In the genomic region with DNA sequence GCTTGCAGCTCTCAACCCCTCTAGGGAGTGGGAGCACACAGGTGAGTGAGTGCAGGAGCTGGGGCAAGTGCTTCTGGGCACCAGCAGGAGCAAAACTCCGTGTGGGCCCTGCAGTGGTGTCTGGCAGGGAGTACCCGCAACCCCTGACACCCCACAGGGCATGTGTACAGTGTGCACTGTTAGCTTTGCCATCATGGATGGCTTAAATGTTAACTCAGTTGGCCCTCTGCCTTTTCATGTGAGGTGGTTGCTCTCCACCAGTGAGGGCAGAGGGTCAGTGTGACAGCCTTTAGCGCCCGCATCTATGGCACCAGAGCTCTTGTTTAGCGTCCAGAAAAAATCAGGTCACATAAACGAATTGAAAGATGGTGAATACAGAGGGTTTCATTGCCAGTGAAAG, we compare ENCODE assay signal across 36 cellular contexts.
"Had no signal": no experiment of that assay in that cellular context is flagged by ENCODE, and none has a peak within 500 bp of the region (broad histone marks: within the 10 kb centered on the region; RNA-seq: fewer than 3 reads in every experiment).

No MANE protein-coding gene starts in this region.

- H3K27ac ChIP-seq: body of pancreas, esophagus squamous epithelium, gastroesophageal sphincter, WERI-Rb-1 had no signal

- DNase-seq: activated B cell treated with CpG ODN at 0.5 μM for 24 hours; activated CD4-positive, alpha-beta T cell treated with anti-CD3 and anti-CD28 coated beads for 48 hours; activated CD4-positive, alpha-beta T cell treated with anti-CD3 and anti-CD28 coated beads, Interleukin-2, amount 50 U/mL, for 1 hour; activated CD4-positive, alpha-beta T cell treated with anti-CD3 and anti-CD28 coated beads, Interleukin-2, amount 50 U/mL, for 48 hours; activated CD8-positive, alpha-beta memory T cell treated with anti-CD3 and anti-CD28 coated beads, Interleukin-2, amount 10 ng/mL, durations not matched to agents 7 days and 5 days; activated CD8-positive, alpha-beta memory T cell treated with anti-CD3 and anti-CD28 coated beads, Interleukin-2, amount 50 U/mL, for 4 hours; activated CD8-positive, alpha-beta T cell treated with anti-CD3 and anti-CD28 coated beads for 36 hours; activated effector memory CD4-positive, alpha-beta T cell treated with anti-CD3 and anti-CD28 coated beads, Interleukin-2, amount 50 U/mL, for 16 hours; activated naive CD4-positive, alpha-beta T cell treated with anti-CD3 and anti-CD28 coated beads for 36 hours; activated naive CD8-positive, alpha-beta T cell treated with anti-CD3 and anti-CD28 coated beads for 36 hours; activated naive CD8-positive, alpha-beta T cell treated with anti-CD3 and anti-CD28 coated beads, Interleukin-2, amount 50 U/mL, for 24 hours; activated T-cell treated with anti-CD3 and anti-CD28 coated beads, Interleukin-2, amount 50 U/mL, for 1 hour; activated T-cell treated with anti-CD3 and anti-CD28 coated beads, Interleukin-2, amount 50 U/mL, for 48 hours; adrenal gland; amygdala; aorta; body of pancreas; caudate nucleus; cortex of kidney; dermis blood vessel endothelial cell; effector CD4-positive, alpha-beta T cell; effector memory CD8-positive, alpha-beta T cell; erythroblast; esophagus squamous epithelium; foreskin melanocyte; T-helper 1 cell; T-helper 17 cell; T1000; WERI-Rb-1 had no signal

- H3K9me3 Mint-ChIP-seq: activated naive CD4-positive, alpha-beta T cell treated with anti-CD3 and anti-CD28 coated beads, Interleukin-2, amount 50 U/mL, for 24 hours; activated naive CD8-positive, alpha-beta T cell treated with anti-CD3 and anti-CD28 coated beads for 36 hours; activated T-helper 1 cell treated with anti-CD3 and anti-CD28 coated beads, Interleukin-12 subunit alpha, Interleukin-12 subunit beta, Interleukin-2, Interleukin-4 antibody, amounts not matched to agents 30 ng/mL and 10 ng/mL and 1 ng/mL, durations not matched to agents 14 hours and 24 hours and 36 hours; activated T-helper 2 cell treated with anti-CD3 and anti-CD28 coated beads, Interferon-gamma antibody, Interleukin-2, Interleukin-4, amounts not matched to agents 10 μg/mL and 5 μg/mL and 100 μg/mL, durations not matched to agents 14 hours and 24 hours and 36 hours; effector memory CD8-positive, alpha-beta T cell had no signal

- H3K4me3 ChIP-seq: adrenal gland, body of pancreas, esophagus squamous epithelium, gastroesophageal sphincter had no signal

- FAIRE-seq: colon had no signal

- ATAC-seq: activated CD4-positive, CD25-positive, alpha-beta regulatory T cell treated with anti-CD3 and anti-CD28 coated beads, Interleukin-2, amount 50 U/mL, for 24 hours; activated CD8-positive, alpha-beta memory T cell treated with anti-CD3 and anti-CD28 coated beads, Interleukin-2, amount 10 ng/mL, durations not matched to agents 7 days and 5 days; activated CD8-positive, alpha-beta T cell treated with anti-CD3 and anti-CD28 coated beads for 36 hours; activated naive CD8-positive, alpha-beta T cell treated with anti-CD3 and anti-CD28 coated beads, Interleukin-2, amount 50 U/mL, for 24 hours; body of pancreas; effector memory CD8-positive, alpha-beta T cell; gastroesophageal sphincter; T-helper 17 cell had no signal

- H3K36me3 ChIP-seq: WERI-Rb-1 had no signal

- H3K4me1 ChIP-seq: adrenal gland, body of pancreas, gastroesophageal sphincter had no signal

- H3K4me1 Mint-ChIP-seq: activated CD8-positive, alpha-beta memory T cell treated with anti-CD3 and anti-CD28 coated beads, Interleukin-2, amount 10 ng/mL, durations not matched to agents 7 days and 5 days; activated naive CD4-positive, alpha-beta T cell treated with anti-CD3 and anti-CD28 coated beads, Interleukin-2, amount 50 U/mL, for 24 hours; activated naive CD8-positive, alpha-beta T cell treated with anti-CD3 and anti-CD28 coated beads for 36 hours; activated naive CD8-positive, alpha-beta T cell treated with anti-CD3 and anti-CD28 coated beads, Interleukin-2, amount 50 U/mL, for 24 hours; T-helper 17 cell had no signal

- H3K9me3 ChIP-seq: adrenal gland, esophagus squamous epithelium, gastroesophageal sphincter had no signal

- H3K27me3 ChIP-seq: adrenal gland, body of pancreas, esophagus squamous epithelium, gastroesophageal sphincter had no signal

- H3K4me3 Mint-ChIP-seq: activated B cell treated with CpG ODN at 0.5 μM for 24 hours; activated CD8-positive, alpha-beta memory T cell treated with anti-CD3 and anti-CD28 coated beads, Interleukin-2, amount 10 ng/mL, durations not matched to agents 7 days and 5 days; activated CD8-positive, alpha-beta T cell treated with anti-CD3 and anti-CD28 coated beads for 36 hours; activated naive CD4-positive, alpha-beta T cell treated with anti-CD3 and anti-CD28 coated beads for 36 hours; activated naive CD4-positive, alpha-beta T cell treated with anti-CD3 and anti-CD28 coated beads, Interleukin-2, amount 50 U/mL, for 24 hours; activated naive CD8-positive, alpha-beta T cell treated with anti-CD3 and anti-CD28 coated beads for 36 hours; activated naive CD8-positive, alpha-beta T cell treated with anti-CD3 and anti-CD28 coated beads, Interleukin-2, amount 50 U/mL, for 24 hours; activated T-helper 1 cell treated with anti-CD3 and anti-CD28 coated beads, Interleukin-12 subunit alpha, Interleukin-12 subunit beta, Interleukin-2, Interleukin-4 antibody, amounts not matched to agents 30 ng/mL and 10 ng/mL and 1 ng/mL, durations not matched to agents 14 hours and 24 hours and 36 hours; effector memory CD8-positive, alpha-beta T cell; T-helper 17 cell; T-helper 2 cell treated with Interferon-gamma antibody and Interleukin-4, amounts not matched to agents 5 μg/mL and 100 μg/mL, for 36 hours had no signal

- H3K36me3 Mint-ChIP-seq: activated CD8-positive, alpha-beta memory T cell treated with anti-CD3 and anti-CD28 coated beads, Interleukin-2, amount 10 ng/mL, durations not matched to agents 7 days and 5 days; activated naive CD4-positive, alpha-beta T cell treated with anti-CD3 and anti-CD28 coated beads, Interleukin-2, amount 50 U/mL, for 24 hours; activated naive CD8-positive, alpha-beta T cell treated with anti-CD3 and anti-CD28 coated beads for 36 hours had no signal

- H3K27ac Mint-ChIP-seq: activated B cell treated with CpG ODN at 0.5 μM for 24 hours; activated CD8-positive, alpha-beta memory T cell treated with anti-CD3 and anti-CD28 coated beads, Interleukin-2, amount 10 ng/mL, durations not matched to agents 7 days and 5 days; activated CD8-positive, alpha-beta T cell treated with anti-CD3 and anti-CD28 coated beads for 36 hours; activated naive CD4-positive, alpha-beta T cell treated with anti-CD3 and anti-CD28 coated beads for 36 hours; activated naive CD4-positive, alpha-beta T cell treated with anti-CD3 and anti-CD28 coated beads, Interleukin-2, amount 50 U/mL, for 24 hours; activated naive CD8-positive, alpha-beta T cell treated with anti-CD3 and anti-CD28 coated beads for 36 hours; activated naive CD8-positive, alpha-beta T cell treated with anti-CD3 and anti-CD28 coated beads, Interleukin-2, amount 50 U/mL, for 24 hours; activated T-helper 1 cell treated with anti-CD3 and anti-CD28 coated beads, Interleukin-12 subunit alpha, Interleukin-12 subunit beta, Interleukin-2, Interleukin-4 antibody, amounts not matched to agents 30 ng/mL and 10 ng/mL and 1 ng/mL, durations not matched to agents 14 hours and 24 hours and 36 hours; activated T-helper 2 cell treated with anti-CD3 and anti-CD28 coated beads, Interferon-gamma antibody, Interleukin-2, Interleukin-4, amounts not matched to agents 10 μg/mL and 5 μg/mL and 100 μg/mL, durations not matched to agents 14 hours and 24 hours and 36 hours; effector memory CD8-positive, alpha-beta T cell; T-helper 17 cell; T-helper 2 cell treated with Interferon-gamma antibody and Interleukin-4, amounts not matched to agents 5 μg/mL and 100 μg/mL, for 36 hours had no signal
